In the genomic region with DNA sequence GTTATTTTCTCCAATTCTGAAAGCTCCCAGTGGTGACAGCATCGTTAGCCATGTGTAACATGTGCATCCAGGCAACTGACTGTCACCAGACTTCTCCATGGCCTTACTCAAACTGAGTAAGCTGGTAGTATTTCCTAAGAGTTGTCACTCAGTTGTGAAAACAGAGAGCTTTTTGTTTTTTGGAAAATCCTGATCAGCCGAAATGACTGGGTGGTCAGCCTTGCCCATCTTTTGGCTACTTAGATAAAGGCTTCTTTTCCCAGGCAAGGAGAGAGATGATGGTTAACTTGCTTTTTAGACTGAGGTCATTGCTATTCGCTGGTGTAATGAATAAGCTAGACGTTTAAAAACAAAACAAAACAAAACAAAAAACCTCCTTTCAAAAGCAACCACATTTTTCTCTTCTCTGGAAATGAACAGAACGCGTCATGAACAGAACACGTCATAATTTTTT, we compare ENCODE assay signal across 9 cellular contexts.
DNase-seq lines count a peak whose midpoint lies in the region; ATAC-seq and TF ChIP-seq lines count a peak whose summit lies in the region.
"Had no signal": no experiment of that assay in that cellular context is flagged by ENCODE, and none has a peak within 500 bp of the region (broad histone marks: within the 10 kb centered on the region; RNA-seq: fewer than 3 reads in every experiment).

No MANE protein-coding gene starts in this region.

- intact Hi-C loops in PC-3 (cut with micrococcal nuclease), result loop anchor here (5.0 kb wide), 1 partner anchor 56 kb away; no protein-coding TSS in a partner anchor
- intact Hi-C loops in colonic mucosa (cut with DNase I), result no loop called here

- H3F3A ChIP-seq in PC-3 (ENCODE audit: low read length, unreplicated experiment), result peaks cover 34% of the 10 kb centered on the region

- peak overlapping the region; percentile 45 for H3K4me2 ChIP-seq in PC-3 (ENCODE audit: low read length)

- POLR2A ChIA-PET in PC-3 (lab: Charles Lee; ENCODE audit: unreplicated experiment), result interaction anchor here (0.6 kb wide), 1 partner anchor 20 kb away, joined by 6 read pairs; no protein-coding TSS in a partner anchor

- no peaks in the 10 kb centered on the region for H3K9me3 ChIP-seq in PC-3 (ENCODE audit: low read length)
- no peaks in the 10 kb centered on the region for H3K9me3 ChIP-seq in colonic mucosa

- no peak for TF ChIP-seq CTCF in PC-3 (conservative IDR thresholded peaks at IDR 0.05; ENCODE audit: low read depth, low read length)
- no peak for TF ChIP-seq CTCF in colonic mucosa (IDR thresholded peaks at IDR 0.05)

- no peak for ATAC-seq in PC-3
- no peak for ATAC-seq in HG02885 (IDR thresholded peaks at IDR 0.05; ENCODE audit: poor library complexity, unreplicated experiment)
- no peak for ATAC-seq in GM21717 (IDR thresholded peaks at IDR 0.05; ENCODE audit: unreplicated experiment)

- peaks cover 85% of the 10 kb centered on the region for H3K79me2 ChIP-seq in ACC112 (ENCODE audit: control insufficient read depth, insufficient read depth, low read length, unreplicated experiment)
- peaks cover 96% of the 10 kb centered on the region for H3K79me2 ChIP-seq in PC-3 (ENCODE audit: low read length)

- peaks cover 90% of the 10 kb centered on the region for H3K4me1 ChIP-seq in ACC112 (ENCODE audit: control insufficient read depth, insufficient read depth, low read length, unreplicated experiment)
- peaks cover 86% of the 10 kb centered on the region for H3K4me1 ChIP-seq in PC-3 (ENCODE audit: insufficient read depth, low read length)
- peaks cover 19% of the 10 kb centered on the region for H3K4me1 ChIP-seq in colonic mucosa

- H3K27me3 ChIP-seq in ACC112 (ENCODE audit: insufficient read depth, low read length), result no peaks in the 10 kb centered on the region
- no peaks in the 10 kb centered on the region for H3K27me3 ChIP-seq in PC-3 (ENCODE audit: low read length)
- H3K27me3 ChIP-seq in colonic mucosa, result no peaks in the 10 kb centered on the region

- H3K36me3 ChIP-seq in ACC112 (ENCODE audit: insufficient read depth, low read length) (peaks cover 21% of the 10 kb centered on the region), PC-3 (ENCODE audit: low read depth, low read length) (peaks cover 65% of the 10 kb centered on the region), colonic mucosa (no peaks in the 10 kb centered on the region)

- TF ChIP-seq POLR2A in erythroblast (IDR thresholded peaks at IDR 0.05; ENCODE audit: low read length), result no peak

- H2AFZ ChIP-seq in ACC112 (ENCODE audit: low read length, unreplicated experiment) (no peak overlapping the region), PC-3 (ENCODE audit: low read length) (no peak overlapping the region)

- CTCF ChIA-PET in PC-3 (lab: Charles Lee), result interaction anchor here (0.6 kb wide), 1 partner anchor 20 kb away, joined by 5 read pairs; no protein-coding TSS in a partner anchor

- no peaks in the 10 kb centered on the region for H3K9me2 ChIP-seq in PC-3 (replicated peaks; ENCODE audit: low read length)

- no peak overlapping the region for H3K9ac ChIP-seq in PC-3 (ENCODE audit: low read length)
- H3K9ac ChIP-seq in colonic mucosa (ENCODE audit: low read depth in 2 of 2, low read length in 2 of 2), result peak overlapping the region in 1 of 2 donors; percentile 54

- H3K4me3 ChIP-seq in ACC112 (ENCODE audit: low read depth, low read length) (no peak overlapping the region), PC-3 (ENCODE audit: low read length) (no peak overlapping the region), colonic mucosa (no peak overlapping the region)

- H3K27ac ChIP-seq in ACC112 (ENCODE audit: low read depth, low read length), result peak overlapping the region; percentile 100
- H3K27ac ChIP-seq in PC-3 (ENCODE audit: low read length), result peak overlapping the region; percentile 92
- H3K27ac ChIP-seq in colonic mucosa, result peak overlapping the region; percentile 37

- no TSS peak for BruUV-seq in PC-3 (replicated peaks; lab: Mats Ljungman, UMichigan)

- peaks cover 30% of the 10 kb centered on the region for H4K20me1 ChIP-seq in PC-3 (ENCODE audit: low read length)

- no peak for DNase-seq in PC-3
- no peak for DNase-seq in colonic mucosa
- DNase-seq in midbrain (lab: John Stamatoyannopoulos, UW), result peak; percentile 45
- DNase-seq in iPS-NIHi7 (ENCODE audit: extremely low spot score), result no peak
- no peak for DNase-seq in erythroblast (lab: John Stamatoyannopoulos, UW)
- DNase-seq: NCI-H526 treated with DMSO at 0.1 percent for 48 hours had no signal

Comparison
In these comparisons a context has a peak if more than half of its experiments do, and no peak if none do; other contexts are left out.
1. H3K27ac ChIP-seq: peak in every context shown above with its lines; median percentile 100 in ACC112; 92 in PC-3; 37 in colonic mucosa.